ENCODE assay signal across 9 cellular contexts in the genomic region with DNA sequence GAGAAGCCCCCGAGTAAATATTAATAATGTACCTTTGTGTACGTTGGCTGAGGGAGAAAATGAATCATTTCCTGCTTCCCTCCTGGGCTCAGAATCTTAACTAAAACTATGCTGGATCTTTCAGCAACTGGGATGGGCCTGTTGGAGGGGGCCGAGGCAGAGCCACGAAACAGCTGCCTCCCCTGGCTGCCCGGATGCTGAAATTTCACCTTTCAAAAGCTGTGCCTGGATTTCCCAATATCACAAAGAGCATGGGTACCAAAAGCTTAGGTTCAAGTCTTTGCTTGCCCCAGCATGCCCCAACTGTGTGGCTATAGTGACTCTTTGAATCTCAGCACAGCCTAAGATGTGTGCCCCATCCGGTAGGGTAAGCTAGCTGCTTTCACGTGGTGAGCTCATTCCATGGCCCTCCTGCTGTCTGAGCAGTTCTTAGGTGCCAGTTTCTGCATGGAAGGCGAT.
A peak's percentile ranks its signal among the peaks of the same experiment; 100 is the strongest.
DNase-seq lines count a peak whose midpoint lies in the region; ATAC-seq and TF ChIP-seq lines count a peak whose summit lies in the region.
"Had no signal": no experiment of that assay in that cellular context is flagged by ENCODE, and none has a peak within 500 bp of the region (broad histone marks: within the 10 kb centered on the region; RNA-seq: fewer than 3 reads in every experiment).

No MANE protein-coding gene starts in this region.

- POLR2A ChIA-PET in Caco-2 (lab: Charles Lee), result no interaction called here

- peaks cover 4% of the 10 kb centered on the region for H3K27me3 ChIP-seq in adipocyte (replicated peaks; ENCODE audit: control insufficient read depth, insufficient read depth, low read length)
- no peaks in the 10 kb centered on the region for H3K27me3 ChIP-seq in Caco-2 (replicated peaks; ENCODE audit: control insufficient read depth, insufficient read depth, low read length)

- TF ChIP-seq CTCF in nephron (IDR thresholded peaks at IDR 0.05; ENCODE audit: unreplicated experiment in 3 of 3) (no peak), Caco-2 (IDR thresholded peaks at IDR 0.05; ENCODE audit: insufficient read depth in 1 of 2, low read depth in 1 of 2, low read length in 1 of 2, severe bottlenecking in 1 of 2, unreplicated experiment in 1 of 2) (no peak)

- H3K9me3 ChIP-seq in adipocyte (ENCODE audit: control insufficient read depth, low read length), result no peaks in the 10 kb centered on the region
- H3K9me3 ChIP-seq in Caco-2, result no peaks in the 10 kb centered on the region
- H3K9me3 ChIP-seq: spleen had no signal

- no peaks in the 10 kb centered on the region for H3K36me3 ChIP-seq in adipocyte (ENCODE audit: control insufficient read depth, insufficient read depth, low read length, severe bottlenecking)
- H3K36me3 ChIP-seq in Caco-2 (ENCODE audit: control insufficient read depth, insufficient read depth, low read length), result no peaks in the 10 kb centered on the region
- H3K36me3 ChIP-seq: spleen had no signal

- CTCF ChIA-PET in Caco-2 (lab: Charles Lee), result no interaction called here

- intact Hi-C loops in Caco-2 (cut with micrococcal nuclease; ENCODE audit: unreplicated experiment), result no loop called here

- H3K4me3 Mint-ChIP-seq in nephron, result no peak overlapping the region
- H3K4me3 Mint-ChIP-seq in Caco-2 (ENCODE audit: unreplicated experiment), result no peak overlapping the region

- H3K9me3 Mint-ChIP-seq in nephron (no peaks in the 10 kb centered on the region), Caco-2 (ENCODE audit: unreplicated experiment) (no peaks in the 10 kb centered on the region)

- BruUV-seq in Caco-2 (replicated peaks; lab: Mats Ljungman, UMichigan), result no TSS peak

- H3K4me1 Mint-ChIP-seq in nephron (peaks cover 28% of the 10 kb centered on the region), Caco-2 (ENCODE audit: low read depth, unreplicated experiment) (no peaks in the 10 kb centered on the region)

- H3K27me3 Mint-ChIP-seq in nephron (ENCODE audit: low read depth) (peaks cover 30% of the 10 kb centered on the region), Caco-2 (ENCODE audit: insufficient read depth, unreplicated experiment) (peaks cover 9% of the 10 kb centered on the region)

- H3K4me3 ChIP-seq in adipocyte (ENCODE audit: low read length) (no peak overlapping the region), Caco-2 (ENCODE audit: low read depth, low read length) (no peak overlapping the region)
- H3K4me3 ChIP-seq: spleen had no signal

- H3K36me3 Mint-ChIP-seq in nephron (ENCODE audit: low read depth) (no peaks in the 10 kb centered on the region), Caco-2 (ENCODE audit: insufficient read depth, unreplicated experiment) (no peaks in the 10 kb centered on the region)

- peak; percentile 84 for DNase-seq in Daoy (ENCODE audit: low read depth)
- DNase-seq in NCI-H1105 treated with DMSO at 0.1 percent for 48 hours (lab: John Stamatoyannopoulos, UW), result peak; percentile 80
- DNase-seq in adipocyte (ENCODE audit: low read depth), result peak; percentile 42
- no peak for DNase-seq in Caco-2
- DNase-seq in amygdala (lab: John Stamatoyannopoulos, UW), result no peak
- DNase-seq: spleen had no signal

- ATAC-seq in HG02763 (IDR thresholded peaks at IDR 0.05; ENCODE audit: unreplicated experiment) (no peak), HG03442 (IDR thresholded peaks at IDR 0.05; ENCODE audit: unreplicated experiment) (no peak)

- H3K4me1 ChIP-seq in adipocyte (ENCODE audit: control insufficient read depth, insufficient read depth, low read length) (peaks cover 6% of the 10 kb centered on the region), Caco-2 (no peaks in the 10 kb centered on the region)

- H3K9ac ChIP-seq in adipocyte (ENCODE audit: low read length), result no peak overlapping the region

- H3K27ac Mint-ChIP-seq in nephron (peak overlapping the region; percentile 77 to 90 (median 84)), Caco-2 (ENCODE audit: unreplicated experiment) (no peak overlapping the region)

Comparison
In these comparisons a context has a peak if more than half of its experiments do, and no peak if none do; other contexts are left out.
1. DNase-seq: peak in Daoy (single experiment), NCI-H1105 treated with DMSO at 0.1 percent for 48 hours (single experiment) and adipocyte (single experiment); none in Caco-2 (0 of 2) and amygdala (0 of 56).